8 cellular contexts compared by ENCODE assay signal in the genomic region with DNA sequence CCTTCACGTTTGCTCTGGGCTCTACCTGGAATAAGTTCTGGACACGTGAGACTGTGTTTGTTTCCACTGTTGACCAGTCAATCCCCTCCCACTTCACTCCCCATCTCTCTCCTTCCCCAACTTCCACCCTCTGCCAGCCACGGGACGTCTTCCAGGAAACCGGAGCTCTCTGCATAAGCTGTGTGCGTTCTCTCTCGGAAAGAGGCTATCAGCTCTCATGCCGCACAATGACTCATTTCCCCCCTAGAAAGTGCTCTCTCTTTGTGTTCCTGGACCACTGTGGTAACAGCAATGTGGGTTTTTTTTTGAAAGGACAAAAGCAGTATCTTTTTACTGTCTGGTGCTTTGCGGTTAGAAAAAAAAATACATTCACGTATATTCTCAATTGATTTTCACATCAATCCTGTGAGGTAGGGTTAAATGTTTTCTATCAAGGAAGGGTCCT. TPM values are rescaled to one million over a fixed set of nuclear protein-coding genes. Genes with fewer than 3 reads are reported as not detected.
A peak's percentile ranks its signal among the peaks of the same experiment; 100 is the strongest.
DNase-seq lines count a peak whose midpoint lies in the region; ATAC-seq and TF ChIP-seq lines count a peak whose summit lies in the region.

No MANE protein-coding gene starts in this region.

- H3K9me3 ChIP-seq in mucosa of descending colon: no peaks in the 10 kb centered on the region

- DNase-seq in GM06990 (ENCODE audit: extremely low read depth, insufficient read length) (peak; percentile 45), NB4 (ENCODE audit: low read depth) (peak; percentile 86), mucosa of descending colon (peak in 1 of 3 donors; percentile 7), NCI-H2029 (lab: John Stamatoyannopoulos, UW) (no peak), NCI-H1048 (lab: John Stamatoyannopoulos, UW) (no peak)
- peak; percentile 25 for DNase-seq in activated gamma-delta T cell treated with anti-CD3 and anti-CD28 coated beads, Interleukin-2, amount 50 U/mL, for 16 hours (ENCODE audit: low read depth)

- H3K36me3 ChIP-seq in GM06990 (ENCODE audit: control insufficient read depth, insufficient read depth, low read length): no peaks in the 10 kb centered on the region
- no peaks in the 10 kb centered on the region for H3K36me3 ChIP-seq in mucosa of descending colon (ENCODE audit: low read depth)

- H3K4me3 ChIP-seq in GM06990 (replicated peaks; ENCODE audit: low read depth, low read length): no peak overlapping the region
- H3K4me3 ChIP-seq in NB4 (ENCODE audit: low read depth, low read length): no peak overlapping the region
- no peak overlapping the region for H3K4me3 ChIP-seq in mucosa of descending colon

- 0 out of 2 replicates have a peak, but pooled peaks cover 2% of the 10 kb centered on the region for H3K27me3 ChIP-seq in GM06990 (replicated peaks; ENCODE audit: control insufficient read depth, insufficient read depth, low read length)

- TF ChIP-seq CTCF in GM06990 (IDR thresholded peaks at IDR 0.05; ENCODE audit: insufficient read depth, low read length, poor library complexity, severe bottlenecking): no peak
- TF ChIP-seq CTCF in NB4 (IDR thresholded peaks at IDR 0.05; ENCODE audit: low read depth, low read length): no peak
- TF ChIP-seq CTCF in mucosa of descending colon (IDR thresholded peaks at IDR 0.05): no peak

- peak; percentile 84 for ATAC-seq in GM21717 (IDR thresholded peaks at IDR 0.05; ENCODE audit: unreplicated experiment)
- ATAC-seq in mucosa of descending colon: peak; percentile 45
- no peak for ATAC-seq in HG03039 (IDR thresholded peaks at IDR 0.05; ENCODE audit: unreplicated experiment)

- no peaks in the 10 kb centered on the region for H3K4me1 ChIP-seq in mucosa of descending colon (ENCODE audit: low read depth)

- no peak for TF ChIP-seq POLR2A in NB4 (IDR thresholded peaks at IDR 0.05; ENCODE audit: extremely low read depth, insufficient read length)

- intact Hi-C loops in mucosa of descending colon (cut with DNase I, micrococcal nuclease): no loop called here

RNA-seq across cellular contexts. Expression of gene PROKR1, which starts 10.2 kb away (rescaled TPM):
- under 1 TPM in 2 of 3 donors, not detected in 1; 0.12 to 0.73 TPM for total RNA-seq in mucosa of descending colon

Comparison
In these comparisons a context has a peak if more than half of its experiments do, and no peak if none do; other contexts are left out.
1. DNase-seq: peak in GM06990 (single experiment), NB4 (single experiment) and activated gamma-delta T cell treated with anti-CD3 and anti-CD28 coated beads, Interleukin-2, amount 50 U/mL, for 16 hours (single experiment); none in NCI-H2029 (single experiment) and NCI-H1048 (single experiment).